In the genomic region with DNA sequence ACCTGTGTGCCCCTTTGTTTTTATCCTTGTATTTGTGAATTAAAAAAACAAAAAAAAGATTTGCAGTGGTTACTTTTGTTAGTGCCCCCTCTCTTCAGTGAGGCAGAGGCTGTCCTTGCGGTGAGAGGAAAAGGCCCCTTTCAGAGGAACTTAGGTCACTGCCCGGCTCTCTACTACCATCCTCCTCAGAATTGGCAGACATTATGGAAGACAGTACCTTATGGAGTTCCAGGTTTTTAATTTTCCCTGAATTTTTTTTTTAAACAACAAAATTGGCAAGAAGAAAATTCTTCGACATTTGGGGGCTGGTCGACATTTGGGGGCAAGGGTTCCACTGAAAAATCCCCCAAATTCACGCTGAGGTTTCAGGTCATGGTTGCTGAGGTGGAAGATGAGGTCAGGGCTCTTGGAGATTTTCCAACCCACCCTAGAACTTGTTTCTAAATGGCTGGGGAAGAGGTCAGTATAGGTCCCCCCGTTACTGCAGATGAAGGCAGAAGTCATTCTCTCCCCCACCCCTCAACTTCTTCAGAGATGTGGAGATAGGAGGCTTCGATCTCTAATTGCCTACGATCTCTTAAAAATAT, we compare ENCODE assay signal across 10 cellular contexts. TPM values are rescaled to one million over a fixed set of nuclear protein-coding genes. Genes with fewer than 3 reads are reported as not detected.
A peak's percentile ranks its signal among the peaks of the same experiment; 100 is the strongest.
DNase-seq lines count a peak whose midpoint lies in the region; ATAC-seq and TF ChIP-seq lines count a peak whose summit lies in the region.
"Had no signal": no experiment of that assay in that cellular context is flagged by ENCODE, and none has a peak within 500 bp of the region (broad histone marks: within the 10 kb centered on the region; RNA-seq: fewer than 3 reads in every experiment).

No MANE protein-coding gene starts in this region.

- no peaks in the 10 kb centered on the region for H3K9me3 Mint-ChIP-seq in T-cell
- no peaks in the 10 kb centered on the region for H3K9me3 Mint-ChIP-seq in naive B cell

- H3K4me1 ChIP-seq in tibial nerve: peaks cover 0 to 51% (median 21%) of the 10 kb centered on the region in 4 donors

- peaks cover 23% of the 10 kb centered on the region for H3K36me3 Mint-ChIP-seq in T-cell
- peaks cover 0 to 6% of the 10 kb centered on the region in 2 donors for H3K36me3 Mint-ChIP-seq in naive B cell

- no peaks in the 10 kb centered on the region for H3K27me3 Mint-ChIP-seq in T-cell
- H3K27me3 Mint-ChIP-seq in naive B cell: no peaks in the 10 kb centered on the region

- no peak for TF ChIP-seq EP300 in tibial nerve (IDR thresholded peaks at IDR 0.05)

- ATAC-seq in GM18502 (IDR thresholded peaks at IDR 0.05; ENCODE audit: poor library complexity, unreplicated experiment): peak; percentile 20
- peak; percentile 4 for ATAC-seq in GM21737 (IDR thresholded peaks at IDR 0.05; ENCODE audit: unreplicated experiment)
- ATAC-seq in T-cell (replicated peaks in 1 of 4): no peak
- ATAC-seq in naive B cell (ENCODE audit: low read depth in 2 of 2): no peak

- H3K4me1 Mint-ChIP-seq in T-cell (peaks cover 37 to 51% (median 44%) of the 10 kb centered on the region in 3 donors), naive B cell (peaks cover 35 to 59% (median 58%) of the 10 kb centered on the region in 3 donors)

- H3K9me3 ChIP-seq in tibial nerve: no peaks in the 10 kb centered on the region

- DNase-seq in T-cell (no peak), naive B cell (no peak), dedifferentiated amniotic fluid mesenchymal stem cell (ENCODE audit: extremely low spot score) (no peak), GM03348 (ENCODE audit: low spot score) (no peak), tibial nerve (ENCODE audit: low spot score in 2 of 2) (no peak), AG08396 (ENCODE audit: low spot score) (no peak)
- DNase-seq: NCI-H774 had no signal

- peak overlapping the region in 1 of 4 donors; percentile 65 for H3K27ac ChIP-seq in tibial nerve

- no peak overlapping the region for H3K4me3 ChIP-seq in tibial nerve

- TF ChIP-seq POLR2A in tibial nerve (IDR thresholded peaks at IDR 0.05): no peak

- peak overlapping the region in 1 of 3 donors; percentile 66 for H3K4me3 Mint-ChIP-seq in T-cell
- H3K4me3 Mint-ChIP-seq in naive B cell: peak overlapping the region in 6 of 8 donors; percentile 12 to 91 (median 70)

- no peaks in the 10 kb centered on the region for H3K27me3 ChIP-seq in tibial nerve

- H3K27ac Mint-ChIP-seq in T-cell: peak overlapping the region; percentile 87 to 89
- peak overlapping the region; percentile 87 to 98 (median 93) for H3K27ac Mint-ChIP-seq in naive B cell

- H3K36me3 ChIP-seq in tibial nerve: peaks cover 0 to 62% (median 37%) of the 10 kb centered on the region in 3 donors

- 70 to 73% methylated on average over 8 of the region's 8 CpGs for WGBS in tibial nerve, 2 donors

- TF ChIP-seq CTCF in tibial nerve (IDR thresholded peaks at IDR 0.05): no peak

- POLR2A ChIA-PET in T-cell (lab: Charles Lee): interaction anchor here in 1 of 2 donors (1.0 kb wide), 1 partner anchor 11 kb away, joined by 3 read pairs; no protein-coding TSS in a partner anchor

- CTCF ChIA-PET in T-cell (lab: Charles Lee): interaction anchor here in 1 of 2 donors (0.8 to 1.6 kb wide), 6 partner anchors 9 to 278 kb away, joined by 3 to 5 read pairs (median 4); no protein-coding TSS in a partner anchor

RNA-seq across cellular contexts. Expression of gene RXFP4, which starts 5.3 kb away (rescaled TPM):
- not detected for total RNA-seq in T-cell
- 1 to 10 TPM in 1 of 6 donors, under 1 TPM in 2, not detected in 3; 0.21 to 1.2 (median 0.36) TPM for polyA plus RNA-seq in naive B cell (ENCODE audit: low read depth in 6 of 6)
- total RNA-seq in tibial nerve: not detected
- total RNA-seq: fibroblast of lung had no signal
- polyA plus RNA-seq: fibroblast of lung had no signal

RNA-seq across cellular contexts. Expression of gene KHDC4, which starts 12.5 kb away (rescaled TPM):
- total RNA-seq in T-cell: 100 to 1,000 TPM in 1 of 5 donors, 10 to 100 TPM in 4; 44.5 to 102 (median 85.6) TPM
- 10 to 100 TPM in 1 of 6 donors, 1 to 10 TPM in 5; 5.5 to 10.7 (median 7.2) TPM for polyA plus RNA-seq in naive B cell (ENCODE audit: low read depth in 6 of 6)
- total RNA-seq in tibial nerve: 10 to 100 TPM; 46.8 to 82.8 (median 67.7) TPM

RNA-seq across cellular contexts. Expression of gene ARHGEF2, which starts 31.6 kb away (rescaled TPM):
- 100 to 1,000 TPM; 110 to 174 (median 167) TPM for total RNA-seq in T-cell
- 10 to 100 TPM in 5 of 6 donors, 1 to 10 TPM in 1; 6.9 to 48.4 (median 27.7) TPM for polyA plus RNA-seq in naive B cell (ENCODE audit: low read depth in 6 of 6)
- 100 to 1,000 TPM; 105 to 195 (median 153) TPM for total RNA-seq in tibial nerve

RNA-seq across cellular contexts. Expression of gene RIT1, which starts 35.6 kb away (rescaled TPM):
- total RNA-seq in T-cell: 10 to 100 TPM; 35.3 to 56.4 (median 39.2) TPM
- 10 to 100 TPM in 5 of 6 donors, 1 to 10 TPM in 1; 5.2 to 30.0 (median 20.9) TPM for polyA plus RNA-seq in naive B cell (ENCODE audit: low read depth in 6 of 6)
- 10 to 100 TPM; 18.8 to 23.3 (median 20.7) TPM for total RNA-seq in tibial nerve

Comparison
In these comparisons a context has a peak if more than half of its experiments do, and no peak if none do; other contexts are left out.
1. ATAC-seq: peak in GM18502 (single experiment) and GM21737 (single experiment); none in T-cell (0 of 4) and naive B cell (0 of 2).